Comparison of ENCODE assay signal across 1 cellular context in genomic region chr11:71268706-71269321, GRCh38.
TF ChIP-seq lines count a peak whose summit lies in the region.

No MANE protein-coding gene starts in this region.

TF ChIP-seq in IMR-90, 13 proteins besides CTCF, POLR2A, EP300 and RAD21 (continued from another document):
- TF ChIP-seq, protein P1, sequence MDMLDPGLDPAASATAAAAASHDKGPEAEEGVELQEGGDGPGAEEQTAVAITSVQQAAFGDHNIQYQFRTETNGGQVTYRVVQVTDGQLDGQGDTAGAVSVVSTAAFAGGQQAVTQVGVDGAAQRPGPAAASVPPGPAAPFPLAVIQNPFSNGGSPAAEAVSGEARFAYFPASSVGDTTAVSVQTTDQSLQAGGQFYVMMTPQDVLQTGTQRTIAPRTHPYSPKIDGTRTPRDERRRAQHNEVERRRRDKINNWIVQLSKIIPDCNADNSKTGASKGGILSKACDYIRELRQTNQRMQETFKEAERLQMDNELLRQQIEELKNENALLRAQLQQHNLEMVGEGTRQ (IDR thresholded peaks at IDR 0.05; ENCODE audit: low read depth, low read length), result no peak
- TF ChIP-seq MAZ (IDR thresholded peaks at IDR 0.05; ENCODE audit: borderline replicate concordance, low read depth, low read length) (no peak), RFX5 (IDR thresholded peaks at IDR 0.05; ENCODE audit: low read depth, low read length) (no peak), BHLHE40 (IDR thresholded peaks at IDR 0.05; ENCODE audit: low read depth, low read length) (no peak), NFE2L2 (IDR thresholded peaks at IDR 0.05; ENCODE audit: low read depth, low read length) (no peak), MXI1 (IDR thresholded peaks at IDR 0.05; ENCODE audit: borderline replicate concordance, low read depth, low read length) (no peak)
